In genomic region chr4:155336242-155336641, GRCh38 we compare ENCODE assay signal across 26 cellular contexts.
"Had no signal": no experiment of that assay in that cellular context is flagged by ENCODE, and none has a peak within 500 bp of the region (broad histone marks: within the 10 kb centered on the region; RNA-seq: fewer than 3 reads in every experiment).

No MANE protein-coding gene starts in this region.

- FAIRE-seq: endothelial cell of umbilical vein, frontal cortex, kidney had no signal

- H2AFZ ChIP-seq: hepatocyte had no signal

- H3K4me3 Mint-ChIP-seq: immature natural killer cell; mesothelial cell of epicardium; naive B cell; naive thymus-derived CD8-positive, alpha-beta T cell had no signal

- H3K9me3 ChIP-seq: esophagus muscularis mucosa, gastroesophageal sphincter, lower lobe of right lung had no signal

- H3K27me3 ChIP-seq: esophagus muscularis mucosa, foreskin keratinocyte, gastroesophageal sphincter, heart left ventricle, hepatocyte had no signal

- H3K36me3 ChIP-seq: esophagus muscularis mucosa, gastroesophageal sphincter, heart left ventricle, left ventricle myocardium inferior, lower lobe of right lung had no signal

- H3K27ac ChIP-seq: coronary artery, dorsolateral prefrontal cortex, esophagus muscularis mucosa, foreskin keratinocyte, gastroesophageal sphincter, heart left ventricle, hepatocyte, left ventricle myocardium inferior, lower lobe of right lung had no signal

- ATAC-seq: foreskin keratinocyte; gastroesophageal sphincter; heart left ventricle; left colon; left lobe of liver; lower lobe of right lung; mucosa of descending colon; naive thymus-derived CD8-positive, alpha-beta T cell had no signal

- H3K4me1 ChIP-seq: esophagus muscularis mucosa, foreskin keratinocyte, gastroesophageal sphincter, heart left ventricle, left ventricle myocardium inferior, lower lobe of right lung had no signal

- H3K36me3 Mint-ChIP-seq: immature natural killer cell, mesothelial cell of epicardium, naive B cell had no signal

- DNase-seq: dermis blood vessel endothelial cell; dorsolateral prefrontal cortex; effector CD4-positive, alpha-beta T cell; effector memory CD4-positive, alpha-beta T cell; foreskin keratinocyte; heart left ventricle; hypothalamus; immature natural killer cell; islet precursor cell; kidney; kidney glomerular epithelial cell; left colon; left ventricle myocardium inferior; lower lobe of right lung; mesenchymal stem cell; mucosa of descending colon; naive B cell; naive thymus-derived CD8-positive, alpha-beta T cell had no signal

- H3K4me1 Mint-ChIP-seq: immature natural killer cell; mesothelial cell of epicardium; naive B cell; naive thymus-derived CD8-positive, alpha-beta T cell had no signal

- H3K4me3 ChIP-seq: coronary artery, dorsolateral prefrontal cortex, esophagus muscularis mucosa, gastroesophageal sphincter, heart left ventricle, hepatocyte, left ventricle myocardium inferior, lower lobe of right lung, mucosa of descending colon had no signal

- H3K4me2 ChIP-seq: hepatocyte had no signal

- H3K27ac Mint-ChIP-seq: immature natural killer cell; mesothelial cell of epicardium; naive B cell; naive thymus-derived CD8-positive, alpha-beta T cell had no signal
